ENCODE assay signal across 24 cellular contexts in genomic region chr3:161946443-161946960, GRCh38.
"Had no signal": no experiment of that assay in that cellular context is flagged by ENCODE, and none has a peak within 500 bp of the region (broad histone marks: within the 10 kb centered on the region; RNA-seq: fewer than 3 reads in every experiment).

No MANE protein-coding gene starts in this region.

- H3K9me3 ChIP-seq: adrenal gland, body of pancreas, colonic mucosa, right lobe of liver, testis, transverse colon had no signal

- ATAC-seq: activated CD4-positive, alpha-beta T cell treated with anti-CD3 and anti-CD28 coated beads for 36 hours; body of pancreas; right lobe of liver; stimulated activated naive CD8-positive, alpha-beta T cell treated with anti-CD3 and anti-CD28 coated beads, Interleukin-15, Interleukin-2, amounts not matched to agents 100 U/mL and 50 U/mL, for 24 hours had no signal

- H3K27ac ChIP-seq: adrenal gland, body of pancreas, colonic mucosa, left ventricle myocardium inferior, right lobe of liver, testis, transverse colon had no signal

- H3K4me1 ChIP-seq: adrenal gland, body of pancreas, colonic mucosa, left ventricle myocardium inferior, right lobe of liver, testis, transverse colon had no signal

- H3K36me3 Mint-ChIP-seq: activated naive CD8-positive, alpha-beta T cell had no signal

- H3K4me3 Mint-ChIP-seq: activated B cell treated with CpG ODN at 0.5 μM for 24 hours; activated CD4-positive, alpha-beta T cell treated with anti-CD3 and anti-CD28 coated beads for 36 hours; activated naive CD8-positive, alpha-beta T cell; nephron had no signal

- H3K27ac Mint-ChIP-seq: activated B cell treated with CpG ODN at 0.5 μM for 24 hours; activated CD4-positive, alpha-beta T cell treated with anti-CD3 and anti-CD28 coated beads for 36 hours; activated naive CD8-positive, alpha-beta T cell; nephron had no signal

- H3K4me3 ChIP-seq: adrenal gland, body of pancreas, colonic mucosa, left ventricle myocardium inferior, lung, right lobe of liver, testis, transverse colon had no signal

- H3K27me3 Mint-ChIP-seq: activated B cell treated with CpG ODN at 0.5 μM for 24 hours; activated CD4-positive, alpha-beta T cell treated with anti-CD3 and anti-CD28 coated beads for 36 hours; activated naive CD8-positive, alpha-beta T cell had no signal

- H3K36me3 ChIP-seq: adrenal gland, colonic mucosa, left ventricle myocardium inferior, right lobe of liver, transverse colon had no signal

- DNase-seq: activated B cell treated with CpG ODN at 0.5 μM for 24 hours; activated CD4-positive, alpha-beta T cell treated with anti-CD3 and anti-CD28 coated beads for 36 hours; activated CD4-positive, alpha-beta T cell treated with anti-CD3 and anti-CD28 coated beads, Interleukin-2, amount 50 U/mL, for 4 hours; activated CD8-positive, alpha-beta memory T cell treated with anti-CD3 and anti-CD28 coated beads for 24 hours; activated effector memory CD4-positive, alpha-beta T cell treated with Interleukin-2 at 50 U/mL for 16 hours; activated naive CD4-positive, alpha-beta T cell treated with Interleukin-2 at 50 U/mL for 16 hours; adrenal gland; aorta; body of pancreas; cerebellar nuclear complex; colonic mucosa; effector CD8-positive, alpha-beta T cell; left ventricle myocardium inferior; posterior cingulate gyrus; right lobe of liver; stimulated activated CD4-positive, alpha-beta T cell treated with anti-CD3 and anti-CD28 coated beads, Interleukin-12 subunit alpha, Interleukin-12 subunit beta, amount 100 ng/mL, for 4 hours; stimulated activated CD4-positive, alpha-beta T cell treated with anti-CD3 and anti-CD28 coated beads, Interleukin-4, amount 100 ng/mL, for 1 hour; stimulated activated naive CD8-positive, alpha-beta T cell treated with anti-CD3 and anti-CD28 coated beads, Interleukin-15, Interleukin-2, amounts not matched to agents 100 U/mL and 50 U/mL, for 24 hours; T-helper 9 cell; testis; transverse colon had no signal

- H3K27me3 ChIP-seq: adrenal gland, body of pancreas, colonic mucosa, right lobe of liver, testis, transverse colon had no signal

- H3K4me1 Mint-ChIP-seq: activated B cell treated with CpG ODN at 0.5 μM for 24 hours; activated CD4-positive, alpha-beta T cell treated with anti-CD3 and anti-CD28 coated beads for 36 hours; nephron had no signal
